ENCODE assay signal across 1 cellular context in the genomic region with DNA sequence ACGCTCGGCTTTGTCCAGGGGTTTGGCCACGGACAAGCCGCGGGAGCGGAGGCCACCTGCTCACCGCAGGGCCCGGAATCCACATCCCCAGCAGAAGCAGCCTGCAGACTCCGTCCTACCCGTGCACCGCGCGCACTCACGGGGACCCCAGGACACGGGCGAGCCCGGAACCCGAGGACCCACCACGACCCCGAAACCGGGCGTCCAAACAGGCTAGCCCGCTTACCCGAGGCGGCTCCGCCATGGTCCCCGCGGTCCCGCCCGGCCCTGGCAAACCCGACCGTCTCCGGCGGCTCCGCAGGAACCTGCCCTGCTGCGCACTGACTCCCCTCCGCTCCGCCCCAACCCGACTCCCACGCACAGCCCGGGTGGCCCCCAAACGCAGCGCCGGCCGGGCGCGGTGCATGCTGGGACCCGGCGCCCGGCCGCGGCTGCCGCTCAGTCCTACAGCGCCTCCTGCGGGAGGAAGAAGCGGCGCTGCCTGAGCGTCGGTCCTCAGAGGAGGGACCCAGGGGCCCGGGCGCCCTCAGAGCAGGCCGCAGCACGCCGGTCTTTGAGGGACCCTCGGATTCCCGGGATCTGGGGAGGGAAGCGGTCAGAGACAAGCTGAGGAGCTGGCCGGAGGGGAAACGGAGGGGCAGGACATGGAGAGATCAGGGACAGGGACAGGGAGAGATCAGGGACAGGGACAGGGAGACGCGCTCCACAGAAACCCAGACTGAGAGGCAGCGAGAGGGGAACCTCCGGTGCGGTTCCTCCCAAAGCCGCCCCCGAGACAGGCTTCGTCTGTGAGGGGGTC.
TF ChIP-seq lines count a peak whose summit lies in the region.

A gene with protein sequence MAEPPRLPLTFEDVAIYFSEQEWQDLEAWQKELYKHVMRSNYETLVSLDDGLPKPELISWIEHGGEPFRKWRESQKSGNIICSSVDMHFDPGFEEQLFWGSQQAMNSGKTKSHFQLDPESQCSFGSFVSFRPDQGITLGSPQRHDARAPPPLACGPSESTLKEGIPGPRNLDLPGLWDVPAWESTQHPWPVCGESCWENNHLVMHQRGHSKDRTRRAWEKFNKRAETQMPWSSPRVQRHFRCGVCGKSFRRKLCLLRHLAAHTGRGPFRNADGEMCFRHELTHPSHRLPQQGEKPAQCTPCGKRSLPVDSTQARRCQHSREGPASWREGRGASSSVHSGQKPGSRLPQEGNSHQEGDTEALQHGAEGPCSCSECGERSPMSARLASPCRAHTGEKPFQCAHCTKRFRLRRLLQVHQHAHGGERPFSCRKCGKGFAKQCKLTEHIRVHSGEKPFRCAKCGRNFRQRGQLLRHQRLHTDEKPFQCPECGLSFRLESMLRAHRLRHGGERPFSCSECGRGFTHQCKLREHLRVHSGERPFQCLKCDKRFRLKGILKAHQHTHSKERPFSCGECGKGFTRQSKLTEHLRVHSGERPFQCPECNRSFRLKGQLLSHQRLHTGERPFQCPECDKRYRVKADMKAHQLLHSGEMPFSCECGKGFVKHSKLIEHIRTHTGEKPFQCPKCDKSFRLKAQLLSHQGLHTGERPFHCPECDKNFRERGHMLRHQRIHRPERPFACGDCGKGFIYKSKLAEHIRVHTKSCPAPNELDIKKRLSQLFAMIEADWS (minus strand): TSS at position 322 of the 799 bp plus-strand sequence. CDS start 78 bp downstream, at position 244.

TF ChIP-seq in PFSK-1, 5 proteins besides CTCF, POLR2A, EP300 and RAD21 (continued from another document):
- peak; percentile 34 for TF ChIP-seq FOXP2 (optimal IDR thresholded peaks at IDR 0.05; ENCODE audit: borderline replicate concordance, extremely low read depth, extremely low read length, insufficient read depth)
- TF ChIP-seq TAF1 (IDR thresholded peaks at IDR 0.05; ENCODE audit: borderline replicate concordance, insufficient read depth, low read length): peak; percentile 76; the same call in 1 of the 2 replicates
